In the genomic region with DNA sequence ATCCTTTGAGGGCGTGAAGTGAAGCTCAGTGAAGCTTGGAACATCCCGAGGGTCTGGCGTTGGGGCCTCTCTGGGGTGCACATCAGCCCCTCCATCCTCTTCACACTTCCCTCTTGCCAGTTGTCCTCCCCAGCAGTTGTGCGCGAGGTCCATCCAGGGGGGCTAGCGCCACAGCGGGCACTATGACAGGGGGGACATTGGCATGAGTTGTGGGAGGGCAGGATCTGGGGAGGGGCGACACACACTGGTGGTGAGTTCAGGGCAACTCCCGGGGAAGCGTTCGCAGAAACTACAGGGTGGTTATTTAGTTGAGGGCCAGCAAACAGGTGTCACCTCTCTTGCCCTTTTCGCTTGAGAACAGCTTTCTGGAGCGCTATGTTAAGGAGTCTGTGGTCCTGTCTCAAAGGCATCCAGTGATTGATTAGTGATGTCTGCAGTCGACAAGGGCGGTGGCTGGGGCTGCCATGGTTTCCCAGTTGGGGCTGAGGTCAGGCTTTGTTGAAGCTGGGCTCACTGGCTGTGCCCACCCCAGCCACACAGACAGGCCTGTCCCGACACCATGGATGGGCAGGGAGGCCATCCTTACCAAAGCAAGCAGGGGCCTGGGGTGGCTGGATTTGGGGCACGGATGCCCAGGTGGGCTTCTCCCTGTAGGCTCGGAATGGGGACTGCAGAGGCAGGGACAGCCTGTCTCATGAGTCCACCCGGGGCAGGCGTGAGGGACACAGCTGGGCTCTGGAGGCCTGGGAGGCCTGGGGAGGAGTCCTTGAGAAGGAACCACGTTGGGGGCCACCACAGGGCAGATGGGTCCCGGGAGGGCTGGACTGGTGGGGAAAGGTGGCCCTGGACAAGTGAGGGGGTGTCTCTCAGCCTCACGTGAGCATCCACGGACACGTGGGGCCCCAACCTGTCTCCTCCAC, we compare ENCODE assay signal across 1 cellular context.
TF ChIP-seq lines count a peak whose summit lies in the region.

No MANE protein-coding gene starts in this region.

TF ChIP-seq in IMR-90, 13 proteins besides CTCF, POLR2A, EP300 and RAD21:
- TF ChIP-seq NFE2L2 (IDR thresholded peaks at IDR 0.05; ENCODE audit: low read depth, low read length) (no peak), SMC3 (IDR thresholded peaks at IDR 0.05; ENCODE audit: low read depth, low read length) (no peak), CEBPB (IDR thresholded peaks at IDR 0.05; ENCODE audit: low read depth, low read length) (no peak), MXI1 (IDR thresholded peaks at IDR 0.05; ENCODE audit: borderline replicate concordance, low read depth, low read length) (no peak), MAFK (IDR thresholded peaks at IDR 0.05; ENCODE audit: low read depth, low read length) (no peak), MAZ (IDR thresholded peaks at IDR 0.05; ENCODE audit: borderline replicate concordance, low read depth, low read length) (no peak), FOS (IDR thresholded peaks at IDR 0.05; ENCODE audit: low read depth, low read length) (no peak), ELK1 (IDR thresholded peaks at IDR 0.05; ENCODE audit: borderline replicate concordance, low read depth, low read length) (no peak), RCOR1 (IDR thresholded peaks at IDR 0.05; ENCODE audit: insufficient replicate concordance, low read length) (no peak), CHD1 (IDR thresholded peaks at IDR 0.05; ENCODE audit: low read depth, low read length) (no peak)
- TF ChIP-seq, protein P1, sequence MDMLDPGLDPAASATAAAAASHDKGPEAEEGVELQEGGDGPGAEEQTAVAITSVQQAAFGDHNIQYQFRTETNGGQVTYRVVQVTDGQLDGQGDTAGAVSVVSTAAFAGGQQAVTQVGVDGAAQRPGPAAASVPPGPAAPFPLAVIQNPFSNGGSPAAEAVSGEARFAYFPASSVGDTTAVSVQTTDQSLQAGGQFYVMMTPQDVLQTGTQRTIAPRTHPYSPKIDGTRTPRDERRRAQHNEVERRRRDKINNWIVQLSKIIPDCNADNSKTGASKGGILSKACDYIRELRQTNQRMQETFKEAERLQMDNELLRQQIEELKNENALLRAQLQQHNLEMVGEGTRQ (IDR thresholded peaks at IDR 0.05; ENCODE audit: low read depth, low read length): no peak
